In genomic region chr20:41342474-41343464, GRCh38 we compare ENCODE assay signal across 26 cellular contexts. TPM values are rescaled to one million over a fixed set of nuclear protein-coding genes. Genes with fewer than 3 reads are reported as not detected.
A peak's percentile ranks its signal among the peaks of the same experiment; 100 is the strongest.
DNase-seq lines count a peak whose midpoint lies in the region; ATAC-seq and TF ChIP-seq lines count a peak whose summit lies in the region.
"Had no signal": no experiment of that assay in that cellular context is flagged by ENCODE, and none has a peak within 500 bp of the region (broad histone marks: within the 10 kb centered on the region; RNA-seq: fewer than 3 reads in every experiment).

No MANE protein-coding gene starts in this region.

- no peaks in the 10 kb centered on the region for H3F3A ChIP-seq in SK-N-SH (replicated peaks; ENCODE audit: insufficient read depth)

- no peaks in the 10 kb centered on the region for H4K20me1 ChIP-seq in IMR-90 (ENCODE audit: insufficient read depth, low read length)
- H4K20me1 ChIP-seq in SK-N-SH (ENCODE audit: insufficient read depth) = no peaks in the 10 kb centered on the region

- no peak overlapping the region for H3K18ac ChIP-seq in IMR-90 (ENCODE audit: low read depth, low read length)

- peaks cover 1% of the 10 kb centered on the region for H3K27me3 ChIP-seq in CD4-positive, CD25-positive, alpha-beta regulatory T cell (ENCODE audit: control insufficient read depth, insufficient read depth, low read length)
- no peaks in the 10 kb centered on the region for H3K27me3 ChIP-seq in IMR-90 (ENCODE audit: control insufficient read depth, insufficient read depth, low read length)
- H3K27me3 ChIP-seq in sigmoid colon = no peaks in the 10 kb centered on the region
- H3K27me3 ChIP-seq in SK-N-SH (ENCODE audit: insufficient read depth) = no peaks in the 10 kb centered on the region
- H3K27me3 ChIP-seq: ovary, tibial nerve had no signal

- no peaks in the 10 kb centered on the region for H3K36me3 ChIP-seq in CD4-positive, CD25-positive, alpha-beta regulatory T cell (ENCODE audit: control insufficient read depth, insufficient read depth, low read length)
- H3K36me3 ChIP-seq in IMR-90 (ENCODE audit: control insufficient read depth, insufficient read depth, low read length) (no peaks in the 10 kb centered on the region), sigmoid colon (no peaks in the 10 kb centered on the region), SK-N-SH (replicated peaks in 1 of 2; ENCODE audit: control insufficient read depth in 1 of 2, insufficient read depth in 2 of 2, low read length in 1 of 2) (no peaks in the 10 kb centered on the region)
- H3K36me3 ChIP-seq: ovary had no signal

- H2BK20ac ChIP-seq in IMR-90 (ENCODE audit: low read depth, low read length) = no peak overlapping the region

- H3K4me1 ChIP-seq in CD4-positive, CD25-positive, alpha-beta regulatory T cell (ENCODE audit: control insufficient read depth, insufficient read depth, low read length, poor library complexity, severe bottlenecking) = peaks cover 11% of the 10 kb centered on the region
- H3K4me1 ChIP-seq in IMR-90 (ENCODE audit: control insufficient read depth, insufficient read depth, low read length) = peaks cover 9% of the 10 kb centered on the region
- H3K4me1 ChIP-seq in sigmoid colon = peaks cover 0 to 31% (median 20%) of the 10 kb centered on the region in 4 donors
- H3K4me1 ChIP-seq in SK-N-SH (ENCODE audit: control insufficient read depth in 1 of 2, insufficient read depth in 2 of 2, low read depth in 1 of 2, low read length in 1 of 2) = peaks cover 0 to 5% of the 10 kb centered on the region in 2 experiments; a peak in 1 of 4 replicates

- no peaks in the 10 kb centered on the region for H3K36me3 Mint-ChIP-seq in CD4-positive, CD25-positive, alpha-beta regulatory T cell
- H3K36me3 Mint-ChIP-seq: naive thymus-derived CD8-positive, alpha-beta T cell had no signal

- H2AFZ ChIP-seq in IMR-90 (replicated peaks; ENCODE audit: low read length, poor library complexity) (no peak overlapping the region), SK-N-SH (ENCODE audit: low read depth) (no peak overlapping the region)

- BruUV-seq in IMR-90 (replicated peaks; lab: Mats Ljungman, UMichigan) = no TSS peak

- peaks cover 8% of the 10 kb centered on the region for H3K27me3 Mint-ChIP-seq in CD4-positive, CD25-positive, alpha-beta regulatory T cell

- H3K79me1 ChIP-seq in IMR-90 (ENCODE audit: low read depth in 1 of 2, low read length in 2 of 2) = peaks cover 0 to 6% of the 10 kb centered on the region in 2 experiments; a peak in 1 of 4 replicates

- H4K5ac ChIP-seq in IMR-90 (ENCODE audit: low read depth, low read length) = no peak overlapping the region

- CTCF ChIA-PET in IMR-90 (lab: Yijun Ruan, JAX) (no interaction called here), SK-N-SH (lab: Yijun Ruan, JAX) (interaction anchor here (0.6 to 9.6 kb wide), 4 partner anchors 10 to 831 kb away, joined by 3 to 112 read pairs (median 8); no protein-coding TSS in a partner anchor)

- no peak for TF ChIP-seq EP300 in sigmoid colon (IDR thresholded peaks at IDR 0.05)
- TF ChIP-seq EP300 in SK-N-SH (IDR thresholded peaks at IDR 0.05; ENCODE audit: borderline replicate concordance in 1 of 2, low read depth in 1 of 2, low read length in 1 of 2) = no peak

- intact Hi-C loops in IMR-90 (cut with micrococcal nuclease) = loop anchor here (10.0 kb wide), 1 partner anchor 352 kb away; no protein-coding TSS in a partner anchor
- intact Hi-C loops in sigmoid colon (cut with DNase I) = loop anchor here (2.0 to 5.0 kb wide), 2 partner anchors 70 to 110 kb away; no protein-coding TSS in a partner anchor

- no peak overlapping the region for H3K4me3 ChIP-seq in CD4-positive, CD25-positive, alpha-beta regulatory T cell (ENCODE audit: low read depth, low read length)
- no peak overlapping the region for H3K4me3 ChIP-seq in IMR-90 (ENCODE audit: insufficient read depth, low read depth, low read length)
- H3K4me3 ChIP-seq in epithelial cell of proximal tubule (ENCODE audit: low read depth, low read length) = peak overlapping the region; percentile 92
- H3K4me3 ChIP-seq in sigmoid colon = no peak overlapping the region
- no peak overlapping the region for H3K4me3 ChIP-seq in SK-N-SH (ENCODE audit: low read depth in 2 of 2, low read length in 1 of 2)
- H3K4me3 ChIP-seq: lung, ovary, tibial nerve had no signal

- H2BK120ac ChIP-seq in IMR-90 (ENCODE audit: low read depth, low read length) = no peak overlapping the region

- 96% methylated on average over 4 of the region's 9 CpGs; no CpG with 5 or more reads in 1 of the 2 experiments for WGBS in IMR-90 (ENCODE audit: extremely low coverage in 2 of 2, insufficient read length in 1 of 2), 2 experiments
- 82 to 89% methylated on average over 9 of the region's 9 CpGs for WGBS in sigmoid colon, 2 donors
- WGBS in SK-N-SH (ENCODE audit: low lambda C conversion rate) = 84% methylated on average over 6 of the region's 9 CpGs

- H3K9ac ChIP-seq in IMR-90 (ENCODE audit: low read depth, low read length) = no peak overlapping the region
- no peak overlapping the region for H3K9ac ChIP-seq in SK-N-SH

- peaks cover 4 to 13% (median 7%) of the 10 kb centered on the region in 4 donors for H3K4me1 Mint-ChIP-seq in CD4-positive, CD25-positive, alpha-beta regulatory T cell

- H3K9me3 Mint-ChIP-seq in CD4-positive, CD25-positive, alpha-beta regulatory T cell = no peaks in the 10 kb centered on the region
- H3K9me3 Mint-ChIP-seq: central memory CD8-positive, alpha-beta T cell; dendritic cell treated with granulocyte-macrophage colony-stimulating factor and Interleukin-4, amounts not matched to agents 40 ng/mL and 50 ng/mL, for 4 days; naive thymus-derived CD8-positive, alpha-beta T cell had no signal

- DNase-seq in CD4-positive, CD25-positive, alpha-beta regulatory T cell = no peak
- DNase-seq in IMR-90 (no peak), epithelial cell of proximal tubule (ENCODE audit: low read depth) (no peak), sigmoid colon (peak; percentile 41), A172 (ENCODE audit: low spot score) (no peak), DMS79 treated with DMSO at 0.1 percent for 48 hours (lab: John Stamatoyannopoulos, UW) (no peak), SK-N-SH (no peak)
- DNase-seq: activated CD4-positive, alpha-beta T cell treated with anti-CD3 and anti-CD28 coated beads, Interleukin-2, amount 50 U/mL, for 4 hours; activated CD4-positive, CD25-positive, alpha-beta regulatory T cell; activated T-cell treated with anti-CD3 and anti-CD28 coated beads, Interleukin-2, amount 50 U/mL, for 48 hours; kidney glomerular epithelial cell; NCI-H1092 treated with DMSO at 0.1 percent for 48 hours; NCI-H187; NCI-H446 treated with DMSO at 0.1 percent for 48 hours; NCI-H82; stimulated activated CD4-positive, alpha-beta T cell treated with anti-CD3 and anti-CD28 coated beads, Interleukin-4, amount 100 ng/mL, for 1 hour had no signal

- TF ChIP-seq RAD21 in IMR-90 (IDR thresholded peaks at IDR 0.05; ENCODE audit: low read length) (no peak), SK-N-SH (IDR thresholded peaks at IDR 0.05; ENCODE audit: low read length) (no peak)

- no peaks in the 10 kb centered on the region for H3K9me3 ChIP-seq in CD4-positive, CD25-positive, alpha-beta regulatory T cell (ENCODE audit: control insufficient read depth in 2 of 2, low read length in 2 of 2)
- H3K9me3 ChIP-seq in IMR-90 (ENCODE audit: control insufficient read depth, insufficient read depth, low read length) = no peaks in the 10 kb centered on the region
- H3K9me3 ChIP-seq in sigmoid colon = no peaks in the 10 kb centered on the region
- no peaks in the 10 kb centered on the region for H3K9me3 ChIP-seq in SK-N-SH
- H3K9me3 ChIP-seq: ovary, tibial nerve had no signal

- TF ChIP-seq POLR2A in IMR-90 (IDR thresholded peaks at IDR 0.05; ENCODE audit: low read depth, low read length) = no peak
- no peak for TF ChIP-seq POLR2A in sigmoid colon (IDR thresholded peaks at IDR 0.05)

- H3K56ac ChIP-seq in IMR-90 (ENCODE audit: extremely low read depth, insufficient read depth, low read length) = no peak overlapping the region

- in situ Hi-C loops in IMR-90 (cut with MboI; ENCODE audit: low sequenced_read_pairs) = loop anchor here (5.0 to 10.0 kb wide), 2 partner anchors 165 to 368 kb away; no protein-coding TSS in a partner anchor

- no peak overlapping the region for H2AK5ac ChIP-seq in IMR-90 (ENCODE audit: low read depth, low read length)

- no peak overlapping the region for H3K14ac ChIP-seq in IMR-90 (replicated peaks; ENCODE audit: low read depth, low read length)

- H4K91ac ChIP-seq in IMR-90 (ENCODE audit: insufficient read depth, low read depth, low read length) = no peak overlapping the region

- ATAC-seq in CD4-positive, CD25-positive, alpha-beta regulatory T cell (ENCODE audit: low read depth in 2 of 2) = no peak
- ATAC-seq in IMR-90 (ENCODE audit: low read depth) (no peak), HG02798 (IDR thresholded peaks at IDR 0.05; ENCODE audit: poor library complexity, unreplicated experiment) (no peak)
- ATAC-seq: HCT116; naive thymus-derived CD8-positive, alpha-beta T cell had no signal

- H2BK15ac ChIP-seq in IMR-90 (ENCODE audit: low read depth, low read length) = no peak overlapping the region

- H3K4ac ChIP-seq in IMR-90 (ENCODE audit: low read depth, low read length) = no peak overlapping the region

- no peak overlapping the region for H3K23ac ChIP-seq in IMR-90 (ENCODE audit: low read depth, low read length)

- H3K27ac Mint-ChIP-seq in CD4-positive, CD25-positive, alpha-beta regulatory T cell = peak overlapping the region in 2 of 3 donors; percentile 48 to 76
- H3K27ac Mint-ChIP-seq: dendritic cell treated with granulocyte-macrophage colony-stimulating factor and Interleukin-4, amounts not matched to agents 40 ng/mL and 50 ng/mL, for 4 days had no signal

- no peaks in the 10 kb centered on the region for H3K9me1 ChIP-seq in IMR-90 (ENCODE audit: insufficient read depth, low read length)

- H2BK5ac ChIP-seq in IMR-90 (ENCODE audit: low read depth, low read length, poor library complexity, severe bottlenecking) = no peak overlapping the region

- TF ChIP-seq CTCF in IMR-90 (conservative IDR thresholded peaks at IDR 0.05; ENCODE audit: low read depth, low read length) (no peak), epithelial cell of proximal tubule (conservative IDR thresholded peaks at IDR 0.05; ENCODE audit: low read depth, low read length) (no peak), sigmoid colon (IDR thresholded peaks at IDR 0.05) (no peak), SK-N-SH (IDR thresholded peaks at IDR 0.05) (no peak)

- H2AK9ac ChIP-seq in IMR-90 (replicated peaks; ENCODE audit: low read depth, low read length, poor library complexity) = peak overlapping the region; percentile 52

- dilution Hi-C loops in IMR-90 (cut with HindIII; ENCODE audit: low sequenced_read_pairs, unreplicated experiment) = no loop called here

- no peak overlapping the region for H3K27ac ChIP-seq in CD4-positive, CD25-positive, alpha-beta regulatory T cell (ENCODE audit: insufficient read depth, low read length, poor library complexity, severe bottlenecking)
- H3K27ac ChIP-seq in IMR-90 (ENCODE audit: insufficient read depth, low read length) = no peak overlapping the region
- no peak overlapping the region for H3K27ac ChIP-seq in sigmoid colon
- H3K27ac ChIP-seq in SK-N-SH (ENCODE audit: low read depth in 2 of 2, low read length in 1 of 2) = no peak overlapping the region
- H3K27ac ChIP-seq: ovary, tibial nerve had no signal

- H3K79me2 ChIP-seq in SK-N-SH (ENCODE audit: insufficient read depth) = no peaks in the 10 kb centered on the region

- no peak overlapping the region for H3K4me2 ChIP-seq in IMR-90 (ENCODE audit: low read depth, low read length)
- H3K4me2 ChIP-seq in SK-N-SH = no peak overlapping the region

- POLR2A ChIA-PET in IMR-90 (lab: Charles Lee; ENCODE audit: unreplicated experiment) (no interaction called here), SK-N-SH (lab: Yijun Ruan, JAX) (no interaction called here)

- no peak overlapping the region for H4K8ac ChIP-seq in IMR-90 (ENCODE audit: low read depth in 2 of 2, low read length in 2 of 2)

- H3K9me2 ChIP-seq in SK-N-SH = no peaks in the 10 kb centered on the region

- H3K4me3 Mint-ChIP-seq in CD4-positive, CD25-positive, alpha-beta regulatory T cell = no peak overlapping the region
- H3K4me3 Mint-ChIP-seq: central memory CD8-positive, alpha-beta T cell; dendritic cell treated with granulocyte-macrophage colony-stimulating factor and Interleukin-4, amounts not matched to agents 40 ng/mL and 50 ng/mL, for 4 days; naive thymus-derived CD8-positive, alpha-beta T cell had no signal

RNA-seq across cellular contexts. Expression of gene LPIN3, which starts 2.1 kb away (rescaled TPM):
- 0.35 TPM for total RNA-seq in CD4-positive, CD25-positive, alpha-beta regulatory T cell
- polyA plus RNA-seq in CD4-positive, CD25-positive, alpha-beta regulatory T cell = under 1 TPM in 1 of 4 donors, not detected in 3; 0.10 TPM
- total RNA-seq in IMR-90 (2012; rRNA removed) (1.7 and 2.3 TPM in 2 replicates), epithelial cell of proximal tubule (9.3 and 17.8 TPM in 2 replicates), sigmoid colon (10 to 100 TPM in 3 of 4 donors, 1 to 10 TPM in 1; 6.8 to 32.1 (median 15.8) TPM)
- polyA plus RNA-seq in IMR-90 (2012; rRNA removed) (6.1 and 8.3 TPM in 2 replicates), sigmoid colon (10 to 100 TPM in 1 of 3 donors, 1 to 10 TPM in 2; 6.7 to 50.9 (median 7.2) TPM), SK-N-SH (2012; rRNA removed) (0.21 and 0.34 TPM in 2 replicates)
- 1.7 and 3.0 TPM in 2 replicates for polyA plus RNA-seq in IMR-90 (2012; cell fraction: cytosol; rRNA removed)
- 52.7 and 87.4 TPM in 2 replicates for polyA plus RNA-seq in IMR-90 (2012; cell fraction: nucleus; rRNA removed; ENCODE audit: low replicate concordance)
- total RNA-seq in A172 (2014; rRNA removed; shearing (Covaris generic)) = 3.4 TPM in 2 replicates
- 0.05 and 0.09 TPM in 2 replicates for polyA plus RNA-seq in SK-N-SH (2012; cell fraction: cytosol; rRNA removed)
- polyA plus RNA-seq in SK-N-SH (2012; cell fraction: nucleus; rRNA removed) = 1.8 and 1.9 TPM in 2 replicates

RNA-seq across cellular contexts. Expression of gene EMILIN3, which starts 23.8 kb away (rescaled TPM):
- total RNA-seq in CD4-positive, CD25-positive, alpha-beta regulatory T cell = not detected
- not detected for polyA plus RNA-seq in CD4-positive, CD25-positive, alpha-beta regulatory T cell
- total RNA-seq in IMR-90 (2012; rRNA removed) (under 0.01 TPM in 2 replicates), epithelial cell of proximal tubule (0.40 and 1.2 TPM in 2 replicates), sigmoid colon (1 to 10 TPM in 3 of 4 donors, under 1 TPM in 1; 0.66 to 4.3 (median 3.2) TPM)
- polyA plus RNA-seq in IMR-90 (2012; rRNA removed) (0.07 and 0.16 TPM in 2 replicates), sigmoid colon (1 to 10 TPM in 1 of 3 donors, not detected in 2; 1.0 TPM), SK-N-SH (2012; rRNA removed) (0.02 and 0.08 TPM in 2 replicates)
- polyA plus RNA-seq in IMR-90 (2012; cell fraction: cytosol; rRNA removed) = 0.04 and 0.15 TPM in 2 replicates
- 0.02 and 0.10 TPM in 2 replicates for polyA plus RNA-seq in IMR-90 (2012; cell fraction: nucleus; rRNA removed; ENCODE audit: low replicate concordance)
- total RNA-seq in A172 (2014; rRNA removed; shearing (Covaris generic)) = not detected in 2 replicates
- polyA plus RNA-seq in SK-N-SH (2012; cell fraction: cytosol; rRNA removed) = 0.04 and 0.09 TPM in 2 replicates
- 0.02 TPM in 2 replicates for polyA plus RNA-seq in SK-N-SH (2012; cell fraction: nucleus; rRNA removed)
- total RNA-seq: HT-29; M059J; naive thymus-derived CD8-positive, alpha-beta T cell had no signal

RNA-seq across cellular contexts. Expression of gene ZHX3, which starts 25.2 kb away (rescaled TPM):
- total RNA-seq in CD4-positive, CD25-positive, alpha-beta regulatory T cell = 8.8 TPM
- polyA plus RNA-seq in CD4-positive, CD25-positive, alpha-beta regulatory T cell = 1 to 10 TPM in 3 of 4 donors, under 1 TPM in 1; 0.42 to 3.8 (median 2.1) TPM
- total RNA-seq in IMR-90 (2012; rRNA removed) = 28.0 and 28.3 TPM in 2 replicates
- 22.0 and 25.0 TPM in 2 replicates for polyA plus RNA-seq in IMR-90 (2012; rRNA removed)
- polyA plus RNA-seq in IMR-90 (2012; cell fraction: cytosol; rRNA removed) = 11.2 and 16.4 TPM in 2 replicates
- polyA plus RNA-seq in IMR-90 (2012; cell fraction: nucleus; rRNA removed; ENCODE audit: low replicate concordance) = 13.8 and 21.1 TPM in 2 replicates
- 13.4 and 36.1 TPM in 2 replicates for total RNA-seq in epithelial cell of proximal tubule
- total RNA-seq in sigmoid colon = 10 to 100 TPM; 39.2 to 69.0 (median 51.1) TPM
- 10 to 100 TPM in 1 of 3 donors, 1 to 10 TPM in 2; 3.6 to 13.8 (median 4.4) TPM for polyA plus RNA-seq in sigmoid colon
- 13.2 and 14.0 TPM in 2 replicates for total RNA-seq in A172 (2014; rRNA removed; shearing (Covaris generic))
- polyA plus RNA-seq in SK-N-SH (2012; rRNA removed) = 6.0 and 6.9 TPM in 2 replicates
- polyA plus RNA-seq in SK-N-SH (2012; cell fraction: cytosol; rRNA removed) = 5.7 and 6.2 TPM in 2 replicates
- 9.9 and 11.4 TPM in 2 replicates for polyA plus RNA-seq in SK-N-SH (2012; cell fraction: nucleus; rRNA removed)
